ENCODE assay signal across 22 cellular contexts in the genomic region with DNA sequence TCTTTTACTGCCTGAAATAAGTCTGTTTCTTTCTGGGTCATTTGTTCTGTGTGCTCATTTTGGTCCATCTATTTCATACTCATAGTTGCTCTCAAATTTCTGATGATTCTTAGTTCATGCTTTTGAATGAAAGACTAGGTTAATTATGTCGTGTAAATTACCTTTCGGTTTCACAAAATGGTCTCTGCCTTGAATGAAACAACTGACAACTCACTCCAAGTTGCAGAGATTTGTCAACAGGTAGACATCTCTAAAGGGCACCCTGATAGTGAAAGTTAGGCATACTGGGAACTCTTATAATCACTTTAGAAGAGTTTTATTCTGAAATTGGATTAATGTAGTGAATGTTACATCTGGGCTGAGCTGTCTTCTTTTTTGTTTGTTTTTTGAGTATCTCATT.
"Had no signal": no experiment of that assay in that cellular context is flagged by ENCODE, and none has a peak within 500 bp of the region (broad histone marks: within the 10 kb centered on the region; RNA-seq: fewer than 3 reads in every experiment).

No MANE protein-coding gene starts in this region.

- H3K4me2 ChIP-seq: SK-N-SH had no signal

- FAIRE-seq: HTR-8/SVneo had no signal

- H3K9ac ChIP-seq: SK-N-SH had no signal

- H3K27ac ChIP-seq: HL-60, RWPE1 had no signal

- H3K9me3 ChIP-seq: MG63, SK-N-SH had no signal

- H3K27me3 ChIP-seq: MG63 had no signal

- H3K9me2 ChIP-seq: SK-N-SH had no signal

- DNase-seq: KBM-7; MG63; NCI-H1092 treated with DMSO at 0.1 percent for 48 hours; NCI-H1436; NCI-H187; NCI-H2029; NCI-H2081 treated with DMSO at 0.1 percent for 48 hours; NCI-H2171; NCI-H226; NCI-H446; NCI-H510A; NCI-H524 treated with DMSO at 0.1 percent for 48 hours; NK-92 treated with Interleukin-12 subunit alpha and Interleukin-12 subunit beta, amount 100 ng/mL, for 24 hours; PC-3; SHP77; SK-N-SH; SW 1271; T-cell had no signal

- H3K4me3 ChIP-seq: MG63 had no signal

- H3K36me3 ChIP-seq: MG63 had no signal

- ATAC-seq: Panc1, PC-3, T-cell had no signal
